Comparison of ENCODE assay signal across 12 cellular contexts in genomic region chr1:212727386-212728181, GRCh38. TPM values are rescaled to one million over a fixed set of nuclear protein-coding genes. Genes with fewer than 3 reads are reported as not detected.
DNase-seq lines count a peak whose midpoint lies in the region; ATAC-seq, FAIRE-seq and TF ChIP-seq lines count a peak whose summit lies in the region.
"Had no signal": no experiment of that assay in that cellular context is flagged by ENCODE, and none has a peak within 500 bp of the region (broad histone marks: within the 10 kb centered on the region; RNA-seq: fewer than 3 reads in every experiment).

No MANE protein-coding gene starts in this region.

- no TSS peak for BruUV-seq in K562 (replicated peaks; lab: Mats Ljungman, UMichigan)

- H3K9me1 ChIP-seq in K562 (ENCODE audit: control insufficient read depth, insufficient read depth, low read length), result no peaks in the 10 kb centered on the region

- in situ Hi-C loops in K562 (cut with MboI) (no loop called here), ACHN (cut with HindIII; ENCODE audit: low pct_ligation_motif_present, low pct_unique_long_range_greater_than_20kb, low sequenced_read_pairs) (no loop called here)

- H4K20me1 ChIP-seq in K562 (replicated peaks; ENCODE audit: control insufficient read depth, insufficient read depth, low read length), result no peaks in the 10 kb centered on the region; the same call in 1 of the 2 replicates

- H2AFZ ChIP-seq in K562 (ENCODE audit: low read depth, low read length), result no peak overlapping the region

- no peaks in the 10 kb centered on the region for H3K9me3 Mint-ChIP-seq in natural killer cell treated with Interleukin-12 subunit alpha and Interleukin-12 subunit beta and Interleukin-15 and Interleukin-18, amount 100 ng/mL, for 72 hours

- H3K36me3 Mint-ChIP-seq in natural killer cell treated with Interleukin-12 subunit alpha and Interleukin-12 subunit beta and Interleukin-15 and Interleukin-18, amount 100 ng/mL, for 72 hours, result peaks cover 6% of the 10 kb centered on the region

- POLR2A ChIA-PET in K562 (lab: Yijun Ruan, JAX), result interaction anchor here (1.4 kb wide), 1 partner anchor 12 kb away, joined by 3 read pairs; no protein-coding TSS in a partner anchor

- H3K79me2 ChIP-seq in K562 (ENCODE audit: control insufficient read depth, insufficient read depth, low read length), result no peaks in the 10 kb centered on the region

- peak overlapping the region; percentile 91 to 92 for H3K27ac Mint-ChIP-seq in natural killer cell treated with Interleukin-12 subunit alpha and Interleukin-12 subunit beta and Interleukin-15 and Interleukin-18, amount 100 ng/mL, for 72 hours

- H3K4me1 Mint-ChIP-seq in natural killer cell treated with Interleukin-12 subunit alpha and Interleukin-12 subunit beta and Interleukin-15 and Interleukin-18, amount 100 ng/mL, for 72 hours (ENCODE audit: low read depth in 2 of 2), result peaks cover 29 to 57% of the 10 kb centered on the region in 2 donors

- no peak overlapping the region for H3K27ac ChIP-seq in K562 (ENCODE audit: extremely low read depth, low read depth, low read length)
- no peak overlapping the region for H3K27ac ChIP-seq in spleen
- H3K27ac ChIP-seq in stomach, result no peak overlapping the region

- H3K36me3 ChIP-seq in K562 (ENCODE audit: control insufficient read depth, insufficient read depth, low read length) (peaks cover 4% of the 10 kb centered on the region; the same call in 1 of the 3 replicates), spleen (peaks cover 0 to 17% (median 0%) of the 10 kb centered on the region in 6 donors), stomach (peaks cover 0 to 6% (median 3%) of the 10 kb centered on the region in 4 donors)

- no peak overlapping the region for H3K4me3 ChIP-seq in K562
- no peak overlapping the region for H3K4me3 ChIP-seq in spleen
- no peak overlapping the region for H3K4me3 ChIP-seq in stomach

- DNase-seq in Daoy (ENCODE audit: low read depth) (peak; percentile 58), LHCN-M2 (ENCODE audit: low read depth) (peak; percentile 89), K562 (ENCODE audit: extremely low read depth in 1 of 4, low spot score in 3 of 4) (no peak), spleen (no peak), ACHN (no peak), stomach (no peak)
- peak; percentile 67 for DNase-seq in natural killer cell treated with Interleukin-12 subunit alpha and Interleukin-12 subunit beta and Interleukin-15 and Interleukin-18, amount 100 ng/mL, for 72 hours (ENCODE audit: low spot score)
- DNase-seq: head of caudate nucleus, mammary epithelial cell, NCI-H2029 treated with DMSO at 0.1 percent for 48 hours had no signal

- 67% methylated on average over 13 of the region's 13 CpGs for WGBS in K562 (ENCODE audit: insufficient coverage, low coverage, missing lambda C conversion rate)
- 58 to 69% (median 63%) methylated on average over 13 of the region's 13 CpGs for WGBS in spleen, 5 donors
- whole genome bisulfite sequencing in stomach, 5 donors, result 77 to 83% (median 81%) methylated on average over 13 of the region's 13 CpGs

- no peak for TF ChIP-seq CTCF in K562 (IDR thresholded peaks at IDR 0.05 in 2 of 3, conservative IDR thresholded peaks at IDR 0.05 in 1 of 3; ENCODE audit: insufficient read depth in 2 of 3, low read depth in 1 of 3, low read length in 3 of 3)
- no peak for TF ChIP-seq CTCF in spleen (IDR thresholded peaks at IDR 0.05 in 8 of 11, conservative IDR thresholded peaks at IDR 0.05 in 3 of 11)
- no peak for TF ChIP-seq CTCF in stomach (IDR thresholded peaks at IDR 0.05)

- TF ChIP-seq RAD21 in K562 (CRISPR knock-in tag; conservative IDR thresholded peaks at IDR 0.05 in 1 of 2, IDR thresholded peaks at IDR 0.05 in 1 of 2), result no peak

- ATAC-seq in K562 (peak; percentile 33; the same call in 2 of the 3 replicates), HG02678 (IDR thresholded peaks at IDR 0.05; ENCODE audit: unreplicated experiment) (no peak)
- peak; percentile 89 to 93 for ATAC-seq in natural killer cell treated with Interleukin-12 subunit alpha and Interleukin-12 subunit beta and Interleukin-15 and Interleukin-18, amount 100 ng/mL, for 72 hours

- TF ChIP-seq POLR2A in K562 (conservative IDR thresholded peaks at IDR 0.05) (no peak), spleen (IDR thresholded peaks at IDR 0.05) (no peak), stomach (IDR thresholded peaks at IDR 0.05) (no peak)

- H3K9ac ChIP-seq in K562 (ENCODE audit: insufficient read depth in 1 of 2, low read depth in 2 of 2, low read length in 2 of 2), result no peak overlapping the region

- TF ChIP-seq EP300 in K562 (IDR thresholded peaks at IDR 0.05; ENCODE audit: low read length) (no peak), stomach (IDR thresholded peaks at IDR 0.05) (no peak)

- H3K4me1 ChIP-seq in K562 (replicated peaks in 1 of 2; ENCODE audit: control insufficient read depth in 2 of 2, insufficient read depth in 2 of 2, low read length in 2 of 2), result no peaks in the 10 kb centered on the region; a peak in 1 of 5 replicates
- no peaks in the 10 kb centered on the region for H3K4me1 ChIP-seq in spleen
- peaks cover 0 to 11% (median 0%) of the 10 kb centered on the region in 4 donors for H3K4me1 ChIP-seq in stomach

- CTCF ChIA-PET in K562 (lab: Yijun Ruan, JAX; ENCODE audit: low intra/inter-chr PET ratio), result no interaction called here

- H3K27me3 Mint-ChIP-seq in natural killer cell treated with Interleukin-12 subunit alpha and Interleukin-12 subunit beta and Interleukin-15 and Interleukin-18, amount 100 ng/mL, for 72 hours, result no peaks in the 10 kb centered on the region

- H3K9me3 ChIP-seq in K562 (replicated peaks; ENCODE audit: control insufficient read depth, insufficient read depth, low read depth, low read length) (no peaks in the 10 kb centered on the region), spleen (peaks cover 0 to 6% (median 0%) of the 10 kb centered on the region in 8 donors), stomach (no peaks in the 10 kb centered on the region)

- FAIRE-seq in K562 (lab: Jason Lieb, UNC), result no peak
- FAIRE-seq: GM18507 had no signal

- intact Hi-C loops in K562 (cut with micrococcal nuclease) (no loop called here), spleen (cut with DNase I; ENCODE audit: low total_unique reads) (no loop called here), stomach (cut with DNase I; ENCODE audit: low total_unique reads) (no loop called here)

- no peak overlapping the region for H3K4me2 ChIP-seq in K562 (ENCODE audit: insufficient read depth, low read length)

- H3K27me3 ChIP-seq in K562 (ENCODE audit: control insufficient read depth in 2 of 2, insufficient read depth in 2 of 2, low read length in 2 of 2) (no peaks in the 10 kb centered on the region), spleen (replicated peaks in 1 of 7) (no peaks in the 10 kb centered on the region), stomach (no peaks in the 10 kb centered on the region)

- peak overlapping the region; percentile 59 for H3K4me3 Mint-ChIP-seq in natural killer cell treated with Interleukin-12 subunit alpha and Interleukin-12 subunit beta and Interleukin-15 and Interleukin-18, amount 100 ng/mL, for 72 hours

TF ChIP-seq in K562, 482 proteins besides CTCF, POLR2A, EP300 and RAD21 (continues in another document):
- TF ChIP-seq ZBTB33 (CRISPR knock-in tag; IDR thresholded peaks at IDR 0.05), result peak; percentile 85
- TF ChIP-seq MEF2A (IDR thresholded peaks at IDR 0.05; ENCODE audit: control insufficient read depth, low read depth, low read length), result no peak
- no peak for TF ChIP-seq ZNF12 (CRISPR knock-in tag; IDR thresholded peaks at IDR 0.05)
- TF ChIP-seq ZNF778 (CRISPR knock-in tag; IDR thresholded peaks at IDR 0.05), result no peak

RNA-seq across cellular contexts. Expression of gene BATF3, which starts 27.9 kb away (rescaled TPM):
- 3.1 and 12.4 TPM in 2 replicates for total RNA-seq in Daoy (2014; rRNA removed; shearing (Covaris generic))
- total RNA-seq in LHCN-M2 (2014; rRNA removed) (1.3 and 5.1 TPM in 2 replicates), K562 (2014; rRNA removed) (3.4 and 3.6 TPM in 2 replicates), K562 (2014; rRNA removed; fragmentation: Illumina TruSeq; extraction: Trizol) (0.96 and 1.1 TPM in 2 replicates), K562 (2015; rRNA removed; fragmentation: Illumina TruSeq; extraction: Trizol) (0.40 and 0.57 TPM in 2 replicates), K562 (2021) (2.0 and 3.8 TPM in 2 replicates), spleen (10 to 100 TPM; 10.8 to 34.0 (median 14.1) TPM), stomach (1 to 10 TPM in 2 of 5 donors, not detected in 3; 1.1 to 1.2 TPM)
- polyA plus RNA-seq in LHCN-M2 (2012), result 1.3 TPM
- total RNA-seq in K562 (2011; cell fraction: chromatin; rRNA removed; ENCODE audit: low replicate concordance), result 1.7 and 2.4 TPM in 2 replicates
- 1.3 and 1.6 TPM in 2 replicates for total RNA-seq in K562 (2011; cell fraction: nucleolus; rRNA removed)
- 1.2 and 2.6 TPM in 2 replicates for total RNA-seq in K562 (2011; cell fraction: nucleoplasm; rRNA removed)
- polyA plus RNA-seq in K562 (2011; rRNA removed) (0.93 and 2.0 TPM in 2 replicates), K562 (2014; fragmentation: Illumina TruSeq; extraction: Trizol) (2.7 and 3.1 TPM in 2 replicates), K562 (2014; fragmentation: Nextera tagmentation; extraction: Ambion mirVana) (under 1 TPM; 0.51 to 0.57 TPM), K562 (2014; rRNA removed) (3.8 and 5.2 TPM in 2 replicates), spleen (10 to 100 TPM; 11.3 to 23.3 (median 12.3) TPM), stomach (1 to 10 TPM; 4.1 to 6.9 (median 5.3) TPM)
- polyA plus RNA-seq in K562 (2011; cell fraction: cytosol; rRNA removed), result 0.68 and 4.4 TPM in 2 replicates
- polyA plus RNA-seq in K562 (2011; cell fraction: nucleus; rRNA removed), result 0.48 and 0.71 TPM in 2 replicates
- 1.9 and 8.3 TPM in 2 replicates for polyA plus RNA-seq in K562 (2012)
- 0.18 and 0.25 TPM in 2 replicates for polyA minus RNA-seq in K562 (2011; rRNA and poly(A)+ RNA removed)
- 1.1 TPM in 1 of 2 replicates, not detected in the other for polyA minus RNA-seq in K562 (2011; cell fraction: cytosol; rRNA and poly(A)+ RNA removed)
- polyA minus RNA-seq in K562 (2011; cell fraction: nucleus; rRNA and poly(A)+ RNA removed), result 0.11 and 0.54 TPM in 2 replicates
- total RNA-seq in natural killer cell treated with Interleukin-12 subunit alpha and Interleukin-12 subunit beta and Interleukin-15 and Interleukin-18, amount 100 ng/mL, for 72 hours, result 100 to 1,000 TPM in 1 of 2 donors, 10 to 100 TPM in 1; 46.6 to 137 TPM
- total RNA-seq: mammary epithelial cell had no signal

Comparison
In these comparisons a context has a peak if more than half of its experiments do, and no peak if none do; other contexts are left out.
1. DNase-seq: peak in Daoy (single experiment), LHCN-M2 (single experiment) and natural killer cell treated with Interleukin-12 subunit alpha and Interleukin-12 subunit beta and Interleukin-15 and Interleukin-18, amount 100 ng/mL, for 72 hours (single experiment); none in K562 (0 of 4), spleen (single experiment), ACHN (single experiment) and stomach (single experiment).